Comparison of ENCODE assay signal across 8 cellular contexts in the genomic region with DNA sequence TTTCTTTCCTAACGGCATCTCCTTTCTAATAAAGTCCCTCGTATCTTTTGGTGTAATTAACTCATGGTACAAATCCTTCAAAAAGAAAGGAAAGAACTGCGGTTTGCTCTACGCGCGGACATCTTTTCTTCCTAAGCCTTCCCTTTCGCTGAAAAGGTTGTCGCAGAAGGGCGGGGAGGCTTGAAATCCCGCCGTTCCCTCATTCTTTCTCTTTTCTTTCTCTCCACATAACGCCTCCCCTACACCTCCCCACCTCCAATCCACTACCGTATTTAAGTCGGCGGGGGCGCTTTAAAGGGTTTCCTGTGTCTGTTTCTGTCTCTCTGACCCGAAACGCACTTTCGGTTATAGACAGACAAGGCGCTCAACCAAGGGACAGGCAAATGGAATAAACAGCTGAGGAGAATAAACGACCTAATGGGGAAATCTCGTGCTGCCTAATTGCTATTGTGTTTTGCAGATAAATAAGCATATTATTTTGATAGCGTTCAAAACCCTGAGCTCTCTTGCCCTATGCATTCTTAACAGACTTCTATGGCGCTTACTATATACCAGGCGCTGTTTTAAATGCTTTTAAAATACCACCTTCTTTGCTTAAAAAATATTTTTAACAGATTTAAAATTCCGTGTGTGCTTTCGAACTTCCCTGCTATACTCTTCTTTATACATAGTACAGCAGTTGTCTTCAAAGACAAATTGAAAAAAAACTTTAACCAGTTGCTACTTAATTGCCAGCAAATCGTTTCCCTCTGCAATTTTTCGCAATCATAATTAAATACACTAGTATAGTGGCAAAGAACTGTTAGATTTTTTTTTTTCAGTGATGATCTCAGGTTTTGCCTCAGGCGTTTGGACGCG. TPM values are rescaled to one million over a fixed set of nuclear protein-coding genes. Genes with fewer than 3 reads are reported as not detected.
DNase-seq lines count a peak whose midpoint lies in the region; ATAC-seq and TF ChIP-seq lines count a peak whose summit lies in the region.

No MANE protein-coding gene starts in this region.

- H3K27me3 ChIP-seq in liver (ENCODE audit: control insufficient read depth in 4 of 4, insufficient read depth in 4 of 4, low read length in 3 of 4): no peaks in the 10 kb centered on the region

- peak overlapping the region; percentile 84 to 100 for H3K9ac ChIP-seq in liver (ENCODE audit: low read depth in 1 of 2, low read length in 2 of 2)

- under 1% methylated on average over 32 of the region's 32 CpGs for WGBS in liver

- H3K27ac ChIP-seq in cingulate gyrus (ENCODE audit: low read depth, low read length) (peak overlapping the region; percentile 94), liver (ENCODE audit: low read depth in 1 of 2, low read length in 2 of 2) (peak overlapping the region; percentile 88 to 97)

- ATAC-seq in GM21619 (IDR thresholded peaks at IDR 0.05; ENCODE audit: unreplicated experiment): peak; percentile 57
- peak; percentile 64 to 67 for ATAC-seq in activated CD4-positive, CD25-positive, alpha-beta regulatory T cell treated with anti-CD3 and anti-CD28 coated beads, Interleukin-2, amount 50 U/mL, for 24 hours

- peak overlapping the region; percentile 68 to 83 (median 68) for H3K4me3 ChIP-seq in liver (ENCODE audit: low read depth in 1 of 3, low read length in 3 of 3)

- peaks cover 2 to 45% (median 25%) of the 10 kb centered on the region in 4 donors for H3K4me1 ChIP-seq in liver (ENCODE audit: control insufficient read depth in 4 of 4, insufficient read depth in 4 of 4, low read length in 3 of 4)

- H3K9me3 ChIP-seq in liver (ENCODE audit: control insufficient read depth in 4 of 4, low read length in 3 of 4): no peaks in the 10 kb centered on the region

- peak; percentile 31 to 60 for TF ChIP-seq RAD21 in liver (IDR thresholded peaks at IDR 0.05)

- DNase-seq in ELF-1 (ENCODE audit: low read depth, low spot score) (peak; percentile 92), KG1 (lab: John Stamatoyannopoulos, UW) (peak; percentile 42), DMS114 treated with DMSO at 0.1 percent for 48 hours (lab: John Stamatoyannopoulos, UW; ENCODE audit: unreplicated experiment) (no peak)
- peak; percentile 60 for DNase-seq in stimulated activated CD4-positive, alpha-beta T cell treated with anti-CD3 and anti-CD28 coated beads, Interleukin-4, amount 100 ng/mL, for 1 hour

- H3K36me3 ChIP-seq in liver (ENCODE audit: control insufficient read depth in 4 of 4, insufficient read depth in 3 of 4, low read depth in 1 of 4, low read length in 3 of 4): no peaks in the 10 kb centered on the region

- peak; percentile 3 for TF ChIP-seq CTCF in liver (IDR thresholded peaks at IDR 0.05; ENCODE audit: low read depth, low read length, missing input control)

TF ChIP-seq in liver, 16 proteins besides CTCF, POLR2A, EP300 and RAD21:
- TF ChIP-seq JUND (IDR thresholded peaks at IDR 0.05) (peak in 1 of 2 donors; percentile 55), MAX (IDR thresholded peaks at IDR 0.05) (peak; percentile 53), HNF4G (IDR thresholded peaks at IDR 0.05) (no peak), YY1 (IDR thresholded peaks at IDR 0.05) (peak; percentile 83), NR2F2 (IDR thresholded peaks at IDR 0.05) (peak; percentile 12), SP1 (IDR thresholded peaks at IDR 0.05) (peak; percentile 70), GABPA (IDR thresholded peaks at IDR 0.05 in 1 of 2, conservative IDR thresholded peaks at IDR 0.05 in 1 of 2) (peak in 1 of 2 donors; percentile 20), FOXA1 (IDR thresholded peaks at IDR 0.05) (no peak), FOXA2 (IDR thresholded peaks at IDR 0.05) (no peak), TAF1 (conservative IDR thresholded peaks at IDR 0.05) (peak; percentile 89), RXRA (IDR thresholded peaks at IDR 0.05) (peak; percentile 82 to 90), HNF4A (conservative IDR thresholded peaks at IDR 0.05) (peak; percentile 55 to 58), EGR1 (IDR thresholded peaks at IDR 0.05; ENCODE audit: low read depth in 2 of 2) (peak in 1 of 2 donors; percentile 46)
- TF ChIP-seq, protein P1, sequence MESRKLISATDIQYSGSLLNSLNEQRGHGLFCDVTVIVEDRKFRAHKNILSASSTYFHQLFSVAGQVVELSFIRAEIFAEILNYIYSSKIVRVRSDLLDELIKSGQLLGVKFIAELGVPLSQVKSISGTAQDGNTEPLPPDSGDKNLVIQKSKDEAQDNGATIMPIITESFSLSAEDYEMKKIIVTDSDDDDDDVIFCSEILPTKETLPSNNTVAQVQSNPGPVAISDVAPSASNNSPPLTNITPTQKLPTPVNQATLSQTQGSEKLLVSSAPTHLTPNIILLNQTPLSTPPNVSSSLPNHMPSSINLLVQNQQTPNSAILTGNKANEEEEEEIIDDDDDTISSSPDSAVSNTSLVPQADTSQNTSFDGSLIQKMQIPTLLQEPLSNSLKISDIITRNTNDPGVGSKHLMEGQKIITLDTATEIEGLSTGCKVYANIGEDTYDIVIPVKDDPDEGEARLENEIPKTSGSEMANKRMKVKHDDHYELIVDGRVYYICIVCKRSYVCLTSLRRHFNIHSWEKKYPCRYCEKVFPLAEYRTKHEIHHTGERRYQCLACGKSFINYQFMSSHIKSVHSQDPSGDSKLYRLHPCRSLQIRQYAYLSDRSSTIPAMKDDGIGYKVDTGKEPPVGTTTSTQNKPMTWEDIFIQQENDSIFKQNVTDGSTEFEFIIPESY (IDR thresholded peaks at IDR 0.05): no peak
- TF ChIP-seq, protein P2, sequence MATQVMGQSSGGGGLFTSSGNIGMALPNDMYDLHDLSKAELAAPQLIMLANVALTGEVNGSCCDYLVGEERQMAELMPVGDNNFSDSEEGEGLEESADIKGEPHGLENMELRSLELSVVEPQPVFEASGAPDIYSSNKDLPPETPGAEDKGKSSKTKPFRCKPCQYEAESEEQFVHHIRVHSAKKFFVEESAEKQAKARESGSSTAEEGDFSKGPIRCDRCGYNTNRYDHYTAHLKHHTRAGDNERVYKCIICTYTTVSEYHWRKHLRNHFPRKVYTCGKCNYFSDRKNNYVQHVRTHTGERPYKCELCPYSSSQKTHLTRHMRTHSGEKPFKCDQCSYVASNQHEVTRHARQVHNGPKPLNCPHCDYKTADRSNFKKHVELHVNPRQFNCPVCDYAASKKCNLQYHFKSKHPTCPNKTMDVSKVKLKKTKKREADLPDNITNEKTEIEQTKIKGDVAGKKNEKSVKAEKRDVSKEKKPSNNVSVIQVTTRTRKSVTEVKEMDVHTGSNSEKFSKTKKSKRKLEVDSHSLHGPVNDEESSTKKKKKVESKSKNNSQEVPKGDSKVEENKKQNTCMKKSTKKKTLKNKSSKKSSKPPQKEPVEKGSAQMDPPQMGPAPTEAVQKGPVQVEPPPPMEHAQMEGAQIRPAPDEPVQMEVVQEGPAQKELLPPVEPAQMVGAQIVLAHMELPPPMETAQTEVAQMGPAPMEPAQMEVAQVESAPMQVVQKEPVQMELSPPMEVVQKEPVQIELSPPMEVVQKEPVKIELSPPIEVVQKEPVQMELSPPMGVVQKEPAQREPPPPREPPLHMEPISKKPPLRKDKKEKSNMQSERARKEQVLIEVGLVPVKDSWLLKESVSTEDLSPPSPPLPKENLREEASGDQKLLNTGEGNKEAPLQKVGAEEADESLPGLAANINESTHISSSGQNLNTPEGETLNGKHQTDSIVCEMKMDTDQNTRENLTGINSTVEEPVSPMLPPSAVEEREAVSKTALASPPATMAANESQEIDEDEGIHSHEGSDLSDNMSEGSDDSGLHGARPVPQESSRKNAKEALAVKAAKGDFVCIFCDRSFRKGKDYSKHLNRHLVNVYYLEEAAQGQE (IDR thresholded peaks at IDR 0.05): peak; percentile 80
- TF ChIP-seq, protein P3, sequence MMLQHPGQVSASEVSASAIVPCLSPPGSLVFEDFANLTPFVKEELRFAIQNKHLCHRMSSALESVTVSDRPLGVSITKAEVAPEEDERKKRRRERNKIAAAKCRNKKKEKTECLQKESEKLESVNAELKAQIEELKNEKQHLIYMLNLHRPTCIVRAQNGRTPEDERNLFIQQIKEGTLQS (IDR thresholded peaks at IDR 0.05): no peak

RNA-seq across cellular contexts. Expression of gene HEY2, which starts 2.5 kb away (rescaled TPM):
- 1 to 10 TPM; 1.0 to 1.4 TPM for total RNA-seq in liver
- polyA plus RNA-seq in liver: 1 to 10 TPM; 1.4 to 2.0 TPM

RNA-seq across cellular contexts. Expression of gene NCOA7, which starts 43.8 kb away (rescaled TPM):
- 10 to 100 TPM; 21.7 to 40.9 TPM for total RNA-seq in liver
- polyA plus RNA-seq in liver: 10 to 100 TPM in 1 of 2 donors, 1 to 10 TPM in 1; 8.6 to 13.4 TPM
